8 cellular contexts compared by ENCODE assay signal in genomic region chr2:228318218-228318617, GRCh38.
A peak's percentile ranks its signal among the peaks of the same experiment; 100 is the strongest.
DNase-seq lines count a peak whose midpoint lies in the region; ATAC-seq, FAIRE-seq and TF ChIP-seq lines count a peak whose summit lies in the region.

No MANE protein-coding gene starts in this region.

- in situ Hi-C loops in SK-MEL-5 (cut with HindIII; ENCODE audit: low pct_unique_long_range_greater_than_20kb, low sequenced_read_pairs): no loop called here

- no peaks in the 10 kb centered on the region for H3K4me1 Mint-ChIP-seq in activated CD4-positive, alpha-beta memory T cell treated with anti-CD3 and anti-CD28 coated beads for 36 hours (ENCODE audit: low read depth)

- CTCF ChIA-PET in activated CD4-positive, alpha-beta memory T cell treated with anti-CD3 and anti-CD28 coated beads for 36 hours (lab: Charles Lee): no interaction called here

- H3K9me3 Mint-ChIP-seq in activated CD4-positive, alpha-beta memory T cell treated with anti-CD3 and anti-CD28 coated beads for 36 hours: no peaks in the 10 kb centered on the region

- ATAC-seq in HG03159 (IDR thresholded peaks at IDR 0.05; ENCODE audit: unreplicated experiment) (peak; percentile 60), HG03196 (IDR thresholded peaks at IDR 0.05; ENCODE audit: unreplicated experiment) (no peak), GM19452 (IDR thresholded peaks at IDR 0.05; ENCODE audit: unreplicated experiment) (no peak)

- POLR2A ChIA-PET in activated CD4-positive, alpha-beta memory T cell treated with anti-CD3 and anti-CD28 coated beads for 36 hours (lab: Charles Lee): no interaction called here

- intact Hi-C loops in activated CD4-positive, alpha-beta memory T cell treated with anti-CD3 and anti-CD28 coated beads for 36 hours (cut with micrococcal nuclease): no loop called here

- DNase-seq in D721Med (ENCODE audit: insufficient read length, low spot score): no peak
- peak; percentile 63 for DNase-seq in SK-MEL-5 (ENCODE audit: low read depth, low spot score)
- DNase-seq in iPS-NIHi7 (ENCODE audit: extremely low spot score): peak; percentile 66
- DNase-seq in activated CD4-positive, alpha-beta memory T cell treated with anti-CD3 and anti-CD28 coated beads for 36 hours: no peak
- DNase-seq in NCI-H187 treated with DMSO at 0.1 percent for 48 hours (lab: John Stamatoyannopoulos, UW): no peak

- peak; percentile 25 for TF ChIP-seq CTCF in D721Med (IDR thresholded peaks at IDR 0.05; ENCODE audit: insufficient read depth, missing control alignments)

- FAIRE-seq in D721Med (lab: Jason Lieb, UNC): no peak

- H3K27ac Mint-ChIP-seq in activated CD4-positive, alpha-beta memory T cell treated with anti-CD3 and anti-CD28 coated beads for 36 hours: no peak overlapping the region

- H3K4me3 Mint-ChIP-seq in activated CD4-positive, alpha-beta memory T cell treated with anti-CD3 and anti-CD28 coated beads for 36 hours: no peak overlapping the region

- no peaks in the 10 kb centered on the region for H3K36me3 Mint-ChIP-seq in activated CD4-positive, alpha-beta memory T cell treated with anti-CD3 and anti-CD28 coated beads for 36 hours

- H3K27me3 Mint-ChIP-seq in activated CD4-positive, alpha-beta memory T cell treated with anti-CD3 and anti-CD28 coated beads for 36 hours: no peaks in the 10 kb centered on the region

Comparison
In these comparisons a context has a peak if more than half of its experiments do, and no peak if none do; other contexts are left out.
1. DNase-seq: peak in SK-MEL-5 (single experiment) and iPS-NIHi7 (single experiment); none in D721Med (single experiment), activated CD4-positive, alpha-beta memory T cell treated with anti-CD3 and anti-CD28 coated beads for 36 hours (single experiment) and NCI-H187 treated with DMSO at 0.1 percent for 48 hours (single experiment).